Comparison of ENCODE assay signal across 8 cellular contexts in genomic region chr17:59165933-59166342, GRCh38. TPM values are rescaled to one million over a fixed set of nuclear protein-coding genes. Genes with fewer than 3 reads are reported as not detected.
DNase-seq lines count a peak whose midpoint lies in the region; ATAC-seq and TF ChIP-seq lines count a peak whose summit lies in the region.

No MANE protein-coding gene starts in this region.

- no peaks in the 10 kb centered on the region for H3K27me3 ChIP-seq in OCI-LY1 (ENCODE audit: insufficient read depth, low read length)
- H3K27me3 ChIP-seq in right atrium auricular region = no peaks in the 10 kb centered on the region

- ATAC-seq in HG02798 (IDR thresholded peaks at IDR 0.05; ENCODE audit: poor library complexity, unreplicated experiment) (peak; percentile 69), HG02642 (IDR thresholded peaks at IDR 0.05; ENCODE audit: poor library complexity, unreplicated experiment) (no peak)

- H3K9me3 ChIP-seq in OCI-LY1 (ENCODE audit: low read length) (no peaks in the 10 kb centered on the region), right atrium auricular region (no peaks in the 10 kb centered on the region)

- TF ChIP-seq CTCF in OCI-LY1 (IDR thresholded peaks at IDR 0.05; ENCODE audit: low read length) = peak; percentile 68
- TF ChIP-seq CTCF in right atrium auricular region (IDR thresholded peaks at IDR 0.05) = peak in 1 of 2 donors; percentile 59

- DNase-seq in G401 (ENCODE audit: low spot score) = peak; percentile 38
- DNase-seq in activated gamma-delta T cell treated with anti-CD3 and anti-CD28 coated beads, Interleukin-2, amount 50 U/mL, for 16 hours (ENCODE audit: low read depth) = peak; percentile 9
- peak; percentile 64 for DNase-seq in glomerular visceral epithelial cell (ENCODE audit: extremely low spot score)
- DNase-seq in stimulated activated CD4-positive, alpha-beta T cell treated with anti-CD3 and anti-CD28 coated beads, Interleukin-12 subunit alpha, Interleukin-12 subunit beta, amount 100 ng/mL, for 4 hours = peak; percentile 15
- DNase-seq in right atrium auricular region (ENCODE audit: low spot score) = no peak

- H3K36me3 ChIP-seq in OCI-LY1 (ENCODE audit: insufficient read depth, low read length) = peaks cover 41% of the 10 kb centered on the region
- H3K36me3 ChIP-seq in right atrium auricular region = no peaks in the 10 kb centered on the region

- H3K4me3 ChIP-seq in OCI-LY1 (ENCODE audit: low read depth, low read length, poor library complexity, severe bottlenecking) = no peak overlapping the region
- no peak overlapping the region for H3K4me3 ChIP-seq in right atrium auricular region

- peak overlapping the region; percentile 18 for H3K27ac ChIP-seq in OCI-LY1 (ENCODE audit: low read depth, low read length, poor library complexity, severe bottlenecking)
- no peak overlapping the region for H3K27ac ChIP-seq in right atrium auricular region

- no peak overlapping the region for H2AFZ ChIP-seq in OCI-LY1 (ENCODE audit: low read length)

- no peaks in the 10 kb centered on the region for H3K9me2 ChIP-seq in OCI-LY1 (ENCODE audit: low read depth, low read length)

- peaks cover 18% of the 10 kb centered on the region for H3K4me1 ChIP-seq in OCI-LY1 (ENCODE audit: insufficient read depth, low read length, severe bottlenecking)
- H3K4me1 ChIP-seq in right atrium auricular region = no peaks in the 10 kb centered on the region

- no peak overlapping the region for H3K4me2 ChIP-seq in OCI-LY1 (ENCODE audit: low read length)

- peaks cover 70% of the 10 kb centered on the region for H3K79me2 ChIP-seq in OCI-LY1 (ENCODE audit: insufficient read depth, low read length)

- no peaks in the 10 kb centered on the region for H3F3A ChIP-seq in OCI-LY1 (ENCODE audit: insufficient read depth, low read length)

- H3K9ac ChIP-seq in OCI-LY1 (ENCODE audit: low read length) = no peak overlapping the region

- H4K20me1 ChIP-seq in OCI-LY1 (ENCODE audit: insufficient read depth, low read length) = no peaks in the 10 kb centered on the region

- in situ Hi-C loops in G401 (cut with HindIII; ENCODE audit: low sequenced_read_pairs) = no loop called here

RNA-seq across cellular contexts. Expression of gene PRR11, which starts 10.4 kb away (rescaled TPM):
- total RNA-seq in G401 (2014; rRNA removed; shearing (Covaris generic)) = 17.7 and 25.8 TPM in 2 replicates
- total RNA-seq in right atrium auricular region = 1 to 10 TPM in 1 of 2 donors, under 1 TPM in 1; 0.79 to 1.5 TPM

RNA-seq across cellular contexts. Expression of gene SKA2, which starts 11.0 kb away (rescaled TPM):
- total RNA-seq in G401 (2014; rRNA removed; shearing (Covaris generic)) = 163 and 181 TPM in 2 replicates
- 10 to 100 TPM; 23.0 to 44.4 TPM for total RNA-seq in right atrium auricular region

RNA-seq across cellular contexts. Expression of gene SMG8, which starts 43.9 kb away (rescaled TPM):
- 25.5 and 26.7 TPM in 2 replicates for total RNA-seq in G401 (2014; rRNA removed; shearing (Covaris generic))
- total RNA-seq in right atrium auricular region = 1 to 10 TPM; 8.9 to 9.2 TPM

RNA-seq across cellular contexts. Expression of gene GDPD1, which starts 54.4 kb away (rescaled TPM):
- total RNA-seq in G401 (2014; rRNA removed; shearing (Covaris generic)) = 0.92 and 3.6 TPM in 2 replicates
- 1 to 10 TPM; 1.3 to 3.7 TPM for total RNA-seq in right atrium auricular region

RNA-seq across cellular contexts. Expression of gene TRIM37, which starts 59.3 kb away (rescaled TPM):
- 34.1 and 36.6 TPM in 2 replicates for total RNA-seq in G401 (2014; rRNA removed; shearing (Covaris generic))
- total RNA-seq in right atrium auricular region = 10 to 100 TPM; 12.9 to 20.5 TPM
